ENCODE assay signal across 9 cellular contexts in genomic region chr2:130798472-130799221, GRCh38. TPM values are rescaled to one million over a fixed set of nuclear protein-coding genes. Genes with fewer than 3 reads are reported as not detected.
DNase-seq lines count a peak whose midpoint lies in the region; ATAC-seq, FAIRE-seq and TF ChIP-seq lines count a peak whose summit lies in the region.
"Had no signal": no experiment of that assay in that cellular context is flagged by ENCODE, and none has a peak within 500 bp of the region (broad histone marks: within the 10 kb centered on the region; RNA-seq: fewer than 3 reads in every experiment).

No MANE protein-coding gene starts in this region.

- H4K20me1 ChIP-seq in DOHH2 (ENCODE audit: control insufficient read depth, insufficient read depth, low read depth, low read length), result no peaks in the 10 kb centered on the region

- no peaks in the 10 kb centered on the region for H3K27me3 ChIP-seq in DOHH2 (ENCODE audit: control insufficient read depth, low read length)
- no peaks in the 10 kb centered on the region for H3K27me3 ChIP-seq in bronchial epithelial cell (ENCODE audit: control insufficient read depth, insufficient read depth, low read length)
- H3K27me3 ChIP-seq in right lobe of liver, result no peaks in the 10 kb centered on the region
- no peaks in the 10 kb centered on the region for H3K27me3 ChIP-seq in tibial nerve

- TF ChIP-seq EP300 in tibial nerve (IDR thresholded peaks at IDR 0.05), result no peak

- DNase-seq in NCI-H2171 treated with DMSO at 0.1 percent for 48 hours (lab: John Stamatoyannopoulos, UW), result peak; percentile 67
- DNase-seq in bronchial epithelial cell (ENCODE audit: low read depth), result peak; percentile 26
- DNase-seq in right lobe of liver, result no peak
- peak in 1 of 2 donors; percentile 11 for DNase-seq in tibial nerve (ENCODE audit: low spot score in 2 of 2)

- no peak for TF ChIP-seq CTCF in DOHH2 (IDR thresholded peaks at IDR 0.05; ENCODE audit: low read depth, low read length, poor library complexity, severe bottlenecking)
- no peak for TF ChIP-seq CTCF in bronchial epithelial cell (IDR thresholded peaks at IDR 0.05; ENCODE audit: insufficient read depth, low read length, severe bottlenecking)
- no peak for TF ChIP-seq CTCF in right lobe of liver (IDR thresholded peaks at IDR 0.05)
- no peak for TF ChIP-seq CTCF in tibial nerve (IDR thresholded peaks at IDR 0.05)

- H3K27ac ChIP-seq in DOHH2 (ENCODE audit: low read depth, low read length) (no peak overlapping the region), right lobe of liver (no peak overlapping the region), tibial nerve (peak overlapping the region; percentile 90 to 96 (median 95))

- H3K79me2 ChIP-seq in DOHH2 (ENCODE audit: control insufficient read depth, low read length), result no peaks in the 10 kb centered on the region

- H3K9me3 ChIP-seq in DOHH2 (ENCODE audit: control insufficient read depth, insufficient read depth, low read length) (no peaks in the 10 kb centered on the region), right lobe of liver (no peaks in the 10 kb centered on the region), tibial nerve (no peaks in the 10 kb centered on the region)

- H3F3A ChIP-seq in DOHH2 (ENCODE audit: control insufficient read depth, insufficient read depth), result no peaks in the 10 kb centered on the region

- H3K9me2 ChIP-seq in DOHH2 (replicated peaks; ENCODE audit: control insufficient read depth, low read length), result no peaks in the 10 kb centered on the region

- H3K4me3 ChIP-seq in DOHH2 (ENCODE audit: low read length) (peak overlapping the region; percentile 99), bronchial epithelial cell (ENCODE audit: low read depth, low read length) (peak overlapping the region; percentile 73), right lobe of liver (peak overlapping the region; percentile 69 to 87 (median 74)), tibial nerve (peak overlapping the region; percentile 72 to 91 (median 80))

- intact Hi-C loops in right lobe of liver (cut with DNase I), result loop anchor here in 1 of 2 donors (5.0 kb wide), 1 partner anchor 74 kb away; no protein-coding TSS in a partner anchor

- TF ChIP-seq POLR2A in right lobe of liver (IDR thresholded peaks at IDR 0.05) (no peak), tibial nerve (IDR thresholded peaks at IDR 0.05) (no peak)

- no peaks in the 10 kb centered on the region for H3K36me3 ChIP-seq in DOHH2 (ENCODE audit: control insufficient read depth, low read length)
- no peaks in the 10 kb centered on the region for H3K36me3 ChIP-seq in bronchial epithelial cell (ENCODE audit: control insufficient read depth, insufficient read depth, low read length)
- H3K36me3 ChIP-seq in right lobe of liver, result no peaks in the 10 kb centered on the region
- H3K36me3 ChIP-seq in tibial nerve, result no peaks in the 10 kb centered on the region

- no peak for FAIRE-seq in bronchial epithelial cell (lab: Jason Lieb, UNC)

- no peak for ATAC-seq in right lobe of liver
- ATAC-seq in HG03520 (IDR thresholded peaks at IDR 0.05; ENCODE audit: unreplicated experiment), result no peak
- ATAC-seq in HG02798 (IDR thresholded peaks at IDR 0.05; ENCODE audit: poor library complexity, unreplicated experiment), result no peak
- ATAC-seq in GM19328 (IDR thresholded peaks at IDR 0.05; ENCODE audit: unreplicated experiment), result no peak

- 18% methylated on average over 12 of the region's 30 CpGs for WGBS in right lobe of liver (ENCODE audit: insufficient coverage, low coverage, low lambda C conversion rate, missing lambda C conversion rate)
- 13 to 14% methylated on average over 25 to 28 of the region's 30 CpGs for WGBS in tibial nerve, 2 donors

- peak overlapping the region; percentile 100 for H3K4me2 ChIP-seq in DOHH2 (ENCODE audit: low read length)

- H3K4me1 ChIP-seq in DOHH2 (ENCODE audit: control insufficient read depth, low read length), result peaks cover 5% of the 10 kb centered on the region
- peaks cover 0 to 3% (median 1%) of the 10 kb centered on the region in 4 donors for H3K4me1 ChIP-seq in right lobe of liver
- peaks cover 0 to 18% (median 4%) of the 10 kb centered on the region in 4 donors for H3K4me1 ChIP-seq in tibial nerve

RNA-seq across cellular contexts. Expression of gene ARHGEF4, which starts 38.1 kb away (rescaled TPM):
- total RNA-seq in bronchial epithelial cell (74.8 and 107 TPM in 2 replicates), right lobe of liver (1 to 10 TPM in 1 of 6 experiments, under 1 TPM in 3, not detected in 2; 0.44 to 6.7 (median 0.67) TPM), tibial nerve (10 to 100 TPM; 16.3 to 50.7 (median 23.3) TPM)

RNA-seq across cellular contexts. Expression of gene AMER3, which starts 43.3 kb away (rescaled TPM):
- total RNA-seq in bronchial epithelial cell (under 0.01 TPM in 1 of 2 replicates, not detected in the other), right lobe of liver (not detected), tibial nerve (not detected)
- total RNA-seq: RPMI7951 had no signal

Comparison
In these comparisons a context has a peak if more than half of its experiments do, and no peak if none do; other contexts are left out.
1. H3K27ac ChIP-seq: peak in tibial nerve (4 of 4); none in DOHH2 (single experiment) and right lobe of liver (0 of 3).
2. DNase-seq: peak in NCI-H2171 treated with DMSO at 0.1 percent for 48 hours (single experiment) and bronchial epithelial cell (single experiment); none in right lobe of liver (0 of 3).
3. Peak in every context shown above with its lines, with median percentiles within 50 percentile points of each other: H3K4me3 ChIP-seq.